ENCODE assay signal across 1 cellular context in genomic region chr2:77479395-77479794, GRCh38.
TF ChIP-seq lines count a peak whose summit lies in the region.

No MANE protein-coding gene starts in this region.

TF ChIP-seq in HepG2, 621 proteins besides CTCF, POLR2A, EP300 and RAD21 (continued from another document):
- TF ChIP-seq ZUFSP (CRISPR knock-in tag; IDR thresholded peaks at IDR 0.05; ENCODE audit: borderline replicate concordance): no peak
- no peak for TF ChIP-seq ZNF274 (CRISPR knock-in tag; IDR thresholded peaks at IDR 0.05)
